8 cellular contexts compared by ENCODE assay signal in the genomic region with DNA sequence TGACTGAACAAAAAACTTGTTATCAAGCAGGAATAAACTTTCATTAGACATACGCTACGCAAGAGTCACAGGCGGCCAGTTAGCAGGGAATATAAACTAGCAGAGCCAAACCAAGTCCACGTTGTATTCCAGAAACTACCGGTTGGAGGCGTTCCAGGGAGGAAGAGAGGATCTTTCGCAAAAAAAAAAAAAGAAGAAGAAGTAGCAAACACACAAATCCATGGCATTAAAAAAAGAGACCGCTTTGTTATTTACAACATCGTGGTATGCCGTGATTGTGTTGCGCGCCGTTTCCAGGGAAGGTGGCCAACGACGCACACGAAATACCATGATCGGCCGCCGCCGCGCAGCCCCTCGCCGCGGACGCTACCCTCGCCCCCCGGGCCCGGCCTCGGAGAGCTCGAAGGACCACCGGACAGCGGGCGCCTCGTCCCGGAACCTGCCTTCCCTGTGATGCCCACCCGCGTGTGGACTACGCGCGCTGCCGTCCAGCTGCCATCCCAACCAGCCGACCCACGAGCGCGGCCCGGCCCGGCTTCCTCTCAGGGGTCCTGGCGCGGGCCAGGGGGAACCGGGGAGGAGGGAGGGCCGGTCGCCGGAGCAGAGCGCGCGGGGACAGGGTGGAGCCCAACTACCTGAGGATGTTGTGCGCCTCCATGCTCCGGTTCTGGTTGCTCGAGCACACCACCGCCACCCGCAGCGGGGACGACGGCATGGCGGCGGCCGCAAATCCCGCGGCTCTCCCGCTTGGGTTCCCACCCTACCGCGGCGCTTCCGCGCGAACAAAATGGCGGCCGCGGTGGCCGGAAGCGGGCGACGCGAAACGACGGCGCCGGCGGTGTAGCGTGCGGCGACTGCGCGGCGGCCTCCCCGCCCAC. TPM values are rescaled to one million over a fixed set of nuclear protein-coding genes. Genes with fewer than 3 reads are reported as not detected.
DNase-seq lines count a peak whose midpoint lies in the region; TF ChIP-seq lines count a peak whose summit lies in the region.

No MANE protein-coding gene starts in this region.

- H3K9me3 Mint-ChIP-seq in MCF 10A (ENCODE audit: unreplicated experiment): no peaks in the 10 kb centered on the region
- no peaks in the 10 kb centered on the region for H3K9me3 Mint-ChIP-seq in immature natural killer cell

- H3K9me2 ChIP-seq in MM.1S (replicated peaks; ENCODE audit: insufficient read depth, low read length): no peaks in the 10 kb centered on the region

- no peaks in the 10 kb centered on the region for H4K20me1 ChIP-seq in MM.1S (ENCODE audit: insufficient read depth, low read length)

- intact Hi-C loops in MCF 10A (cut with micrococcal nuclease) (loop anchor here (2.0 kb wide), 1 partner anchor 41 kb away; the partner anchor contains the start of gene MIB2), spleen (cut with DNase I; ENCODE audit: low total_unique reads) (no loop called here)

- H3K4me1 Mint-ChIP-seq in MCF 10A (ENCODE audit: insufficient read depth, unreplicated experiment): peaks cover 6% of the 10 kb centered on the region
- H3K4me1 Mint-ChIP-seq in immature natural killer cell: peaks cover 43 to 47% of the 10 kb centered on the region in 2 donors

- H3K4me1 ChIP-seq in MM.1S (ENCODE audit: low read length): 0 out of 2 replicates have a peak, but pooled peaks cover 3% of the 10 kb centered on the region
- peaks cover 35 to 66% (median 58%) of the 10 kb centered on the region in 6 donors for H3K4me1 ChIP-seq in spleen

- peak; percentile 73 for DNase-seq in NCI-H748 (lab: John Stamatoyannopoulos, UW; ENCODE audit: unreplicated experiment)
- no peak for DNase-seq in NCI-H748 treated with DMSO at 0.1 percent for 48 hours (lab: John Stamatoyannopoulos, UW)
- DNase-seq in HFF-Myc (ENCODE audit: extremely low read depth, low read depth): no peak
- peak; percentile 20 for DNase-seq in MM.1S
- DNase-seq in T-helper 2 cell: peak; percentile 46 to 88 (median 71)
- DNase-seq in MCF 10A (ENCODE audit: unreplicated experiment): peak; percentile 62
- DNase-seq in immature natural killer cell: peak; percentile 86 to 91 (median 89)
- DNase-seq in spleen: peak; percentile 92

- WGBS in spleen, 5 donors: 0 to 1% (median 0%) methylated on average over 21 to 96 of the region's 96 CpGs

- H3K36me3 Mint-ChIP-seq in MCF 10A (ENCODE audit: insufficient read depth, unreplicated experiment): peaks cover 42% of the 10 kb centered on the region
- peaks cover 0 to 5% (median 4%) of the 10 kb centered on the region in 3 donors for H3K36me3 Mint-ChIP-seq in immature natural killer cell

- H3K27me3 ChIP-seq in MM.1S (replicated peaks; ENCODE audit: insufficient read depth, low read length) (peaks cover 25% of the 10 kb centered on the region), spleen (replicated peaks in 1 of 7) (peaks cover 0 to 5% (median 0%) of the 10 kb centered on the region in 7 donors)

- H3K9me3 ChIP-seq in MM.1S (replicated peaks; ENCODE audit: insufficient read depth, low read length): no peaks in the 10 kb centered on the region
- no peaks in the 10 kb centered on the region for H3K9me3 ChIP-seq in spleen

- H3K27ac Mint-ChIP-seq in MCF 10A (ENCODE audit: low read depth, unreplicated experiment) (peak overlapping the region; percentile 99), immature natural killer cell (peak overlapping the region; percentile 96 to 100 (median 99))

- CTCF ChIA-PET in MCF 10A (lab: Yijun Ruan, JAX): interaction anchor here (0.6 to 0.7 kb wide), 2 partner anchors 45 to 104 kb away, joined by 3 to 4 read pairs; no protein-coding TSS in a partner anchor

- H3K9ac ChIP-seq in MM.1S (ENCODE audit: low read length): peak overlapping the region; percentile 99

- H3K4me2 ChIP-seq in MM.1S (ENCODE audit: low read depth, low read length): peak overlapping the region; percentile 64

- peak overlapping the region; percentile 67 for H3K27ac ChIP-seq in MM.1S (ENCODE audit: low read length)
- H3K27ac ChIP-seq in spleen: peak overlapping the region; percentile 96 to 100 (median 99)

- H3K4me3 Mint-ChIP-seq in MCF 10A (ENCODE audit: unreplicated experiment): peak overlapping the region; percentile 75
- peak overlapping the region; percentile 98 to 99 (median 98) for H3K4me3 Mint-ChIP-seq in immature natural killer cell

- peak overlapping the region; percentile 74 for H2AFZ ChIP-seq in MM.1S (ENCODE audit: low read length)

- H3K27me3 Mint-ChIP-seq in MCF 10A (ENCODE audit: insufficient read depth, unreplicated experiment) (no peaks in the 10 kb centered on the region), immature natural killer cell (ENCODE audit: low read depth in 3 of 3) (peaks cover 16 to 25% (median 23%) of the 10 kb centered on the region in 3 donors)

- H3K79me2 ChIP-seq in MM.1S (ENCODE audit: low read length): peaks cover 60% of the 10 kb centered on the region

- POLR2A ChIA-PET in MCF 10A (lab: Yijun Ruan, JAX): interaction anchor here (0.6 to 2.6 kb wide), 3 partner anchors 17 to 95 kb away, joined by 3 to 29 read pairs (median 3); partner anchors contain the start of gene MIB2

- H3K36me3 ChIP-seq in MM.1S (replicated peaks; ENCODE audit: insufficient read depth, low read length) (no peaks in the 10 kb centered on the region), spleen (peaks cover 0 to 41% (median 6%) of the 10 kb centered on the region in 6 donors)

- H3K4me3 ChIP-seq in HFF-Myc (replicated peaks; ENCODE audit: low read depth, low read length) (peak overlapping the region; percentile 97), MM.1S (ENCODE audit: low read length) (peak overlapping the region; percentile 100), spleen (peak overlapping the region; percentile 89 to 100 (median 94))

- TF ChIP-seq CTCF in HFF-Myc (IDR thresholded peaks at IDR 0.05; ENCODE audit: low read depth, low read length, missing control alignments) (peak; percentile 6), MM.1S (IDR thresholded peaks at IDR 0.05; ENCODE audit: low read length) (peak; percentile 13; the same call in 1 of the 2 replicates), MCF 10A (IDR thresholded peaks at IDR 0.05; ENCODE audit: unreplicated experiment) (no peak), spleen (IDR thresholded peaks at IDR 0.05 in 8 of 11, conservative IDR thresholded peaks at IDR 0.05 in 3 of 11) (no peak)

- peaks cover 3% of the 10 kb centered on the region; the same call in 1 of the 2 replicates for H3F3A ChIP-seq in MM.1S (ENCODE audit: insufficient read depth, low read length)

- no TSS peak for BruUV-seq in MCF 10A (replicated peaks; lab: Mats Ljungman, UMichigan)

- TF ChIP-seq POLR2A in spleen (IDR thresholded peaks at IDR 0.05): no peak

RNA-seq across cellular contexts. Expression of gene SSU72, which starts 0.6 kb away (rescaled TPM):
- total RNA-seq in MCF 10A (2022): 97.4 and 104 TPM in 2 replicates
- polyA plus RNA-seq in immature natural killer cell: 100 to 1,000 TPM; 159 to 241 (median 160) TPM
- total RNA-seq in spleen: 100 to 1,000 TPM in 5 of 7 donors, 10 to 100 TPM in 2; 86.7 to 168 (median 111) TPM
- polyA plus RNA-seq in spleen: 100 to 1,000 TPM in 1 of 3 donors, 10 to 100 TPM in 2; 89.2 to 121 (median 90.4) TPM

RNA-seq across cellular contexts. Expression of gene FNDC10, which starts 25.9 kb away (rescaled TPM):
- total RNA-seq in MCF 10A (2022) (4.3 and 5.1 TPM in 2 replicates), spleen (1 to 10 TPM; 2.2 to 8.8 (median 5.6) TPM)
- polyA plus RNA-seq in immature natural killer cell (1 to 10 TPM in 2 of 3 donors, under 1 TPM in 1; 0.64 to 1.4 (median 1.1) TPM), spleen (1 to 10 TPM; 2.2 to 4.4 (median 3.4) TPM)

RNA-seq across cellular contexts. Expression of gene TMEM240, which starts 33.7 kb away (rescaled TPM):
- total RNA-seq in MCF 10A (2022) (3.6 and 5.5 TPM in 2 replicates), spleen (1 to 10 TPM in 6 of 7 donors, not detected in 1; 2.3 to 5.3 (median 2.7) TPM)
- polyA plus RNA-seq in immature natural killer cell (not detected), spleen (1 to 10 TPM in 2 of 3 donors, under 1 TPM in 1; 0.39 to 2.2 (median 1.5) TPM)

RNA-seq across cellular contexts. Expression of gene MIB2, which starts 41.2 kb away (rescaled TPM):
- total RNA-seq in MCF 10A (2022) (46.4 and 61.3 TPM in 2 replicates), spleen (10 to 100 TPM; 46.2 to 76.5 (median 72.0) TPM)
- polyA plus RNA-seq in immature natural killer cell (10 to 100 TPM; 44.0 to 89.0 (median 86.7) TPM), spleen (100 to 1,000 TPM in 1 of 3 donors, 10 to 100 TPM in 2; 49.6 to 165 (median 74.1) TPM)

RNA-seq across cellular contexts. Expression of gene MMP23B, which starts 57.9 kb away (rescaled TPM):
- total RNA-seq in MCF 10A (2022) (1.4 and 1.7 TPM in 2 replicates), spleen (1 to 10 TPM; 1.4 to 7.3 (median 5.8) TPM)
- polyA plus RNA-seq in immature natural killer cell (10 to 100 TPM; 10.4 to 22.3 (median 12.6) TPM), spleen (1 to 10 TPM; 4.2 to 9.3 (median 6.3) TPM)

Comparison
In these comparisons a context has a peak if more than half of its experiments do, and no peak if none do; other contexts are left out.
1. DNase-seq: peak in NCI-H748 (single experiment), MM.1S (single experiment), T-helper 2 cell (5 of 5), MCF 10A (single experiment), immature natural killer cell (3 of 3) and spleen (single experiment); none in NCI-H748 treated with DMSO at 0.1 percent for 48 hours (single experiment) and HFF-Myc (single experiment).
2. CTCF ChIP-seq: peak in HFF-Myc (single experiment) and MM.1S (single experiment); none in MCF 10A (single experiment) and spleen (0 of 11).
3. Peak in every context shown above with its lines, with median percentiles within 50 percentile points of each other: H3K4me3 ChIP-seq.